Comparison of ENCODE assay signal across 14 cellular contexts in genomic region chr20:36881888-36882287, GRCh38. TPM values are rescaled to one million over a fixed set of nuclear protein-coding genes. Genes with fewer than 3 reads are reported as not detected.
DNase-seq lines count a peak whose midpoint lies in the region; ATAC-seq, FAIRE-seq and TF ChIP-seq lines count a peak whose summit lies in the region.
"Had no signal": no experiment of that assay in that cellular context is flagged by ENCODE, and none has a peak within 500 bp of the region (broad histone marks: within the 10 kb centered on the region; RNA-seq: fewer than 3 reads in every experiment).

No MANE protein-coding gene starts in this region.

- no peak overlapping the region for H3K27ac ChIP-seq in IMR-90 (ENCODE audit: insufficient read depth, low read length)
- H3K27ac ChIP-seq in GM12878 (ENCODE audit: control insufficient read depth, insufficient read depth), result no peak overlapping the region

- peaks cover 12% of the 10 kb centered on the region for H3K27me3 ChIP-seq in IMR-90 (ENCODE audit: control insufficient read depth, insufficient read depth, low read length)
- H3K27me3 ChIP-seq in GM12878 (replicated peaks in 1 of 2; ENCODE audit: control insufficient read depth in 2 of 2, insufficient read depth in 2 of 2, low read length in 1 of 2), result no peaks in the 10 kb centered on the region; a peak in 1 of 4 replicates

- no peak overlapping the region for H2BK20ac ChIP-seq in IMR-90 (ENCODE audit: low read depth, low read length)

- H2AFZ ChIP-seq in IMR-90 (replicated peaks; ENCODE audit: low read length, poor library complexity) (peak overlapping the region; percentile 23), GM12878 (ENCODE audit: control insufficient read depth, low read depth, low read length) (no peak overlapping the region)

- intact Hi-C loops in IMR-90 (cut with micrococcal nuclease), result loop anchor here (10.0 kb wide), 1 partner anchor 267 kb away; no protein-coding TSS in a partner anchor
- intact Hi-C loops in GM12878 (cut with micrococcal nuclease; ENCODE audit: unreplicated experiment), result no loop called here
- intact Hi-C loops in posterior vena cava (cut with DNase I), result no loop called here
- intact Hi-C loops in Right ventricle myocardium inferior (cut with DNase I), result no loop called here

- H3K9me3 Mint-ChIP-seq in activated CD8-positive, alpha-beta memory T cell treated with anti-CD3 and anti-CD28 coated beads, Interleukin-2, amount 10 ng/mL, durations not matched to agents 7 days and 5 days (ENCODE audit: low read depth), result no peaks in the 10 kb centered on the region

- in situ Hi-C loops in IMR-90 (cut with MboI; ENCODE audit: low sequenced_read_pairs) (no loop called here), GM12878 (cut with MboI) (no loop called here)

- WGBS in IMR-90 (ENCODE audit: extremely low coverage in 2 of 2, insufficient read length in 1 of 2), 2 experiments, result 23% methylated on average over 3 of the region's 4 CpGs; no CpG with 5 or more reads in 1 of the 2 experiments
- 2% methylated on average over 4 of the region's 4 CpGs for WGBS in GM12878 (ENCODE audit: insufficient coverage, insufficient replicate concordance, low lambda C conversion rate, missing lambda C conversion rate)

- no peak overlapping the region for H2AK5ac ChIP-seq in IMR-90 (ENCODE audit: low read depth, low read length)

- no peak for TF ChIP-seq EP300 in GM12878 (IDR thresholded peaks at IDR 0.05; ENCODE audit: borderline replicate concordance in 1 of 2, control insufficient read depth in 1 of 2, low read depth in 2 of 2, low read length in 2 of 2)

- H2AK9ac ChIP-seq in IMR-90 (replicated peaks; ENCODE audit: low read depth, low read length, poor library complexity), result peak overlapping the region; percentile 5

- H3K4me1 Mint-ChIP-seq in activated CD8-positive, alpha-beta memory T cell treated with anti-CD3 and anti-CD28 coated beads, Interleukin-2, amount 10 ng/mL, durations not matched to agents 7 days and 5 days, result peaks cover 9% of the 10 kb centered on the region

- H3K14ac ChIP-seq in IMR-90 (replicated peaks; ENCODE audit: low read depth, low read length), result no peak overlapping the region

- RAD21 ChIA-PET in GM12878 (lab: Charles Lee; ENCODE audit: unreplicated experiment), result interaction anchor here (1.2 to 3.9 kb wide), 12 partner anchors 10 to 309 kb away, joined by 3 to 73 read pairs (median 8); partner anchors contain the start of gene NDRG3

- H4K20me1 ChIP-seq in IMR-90 (ENCODE audit: insufficient read depth, low read length) (no peaks in the 10 kb centered on the region), GM12878 (ENCODE audit: control insufficient read depth, insufficient read depth) (no peaks in the 10 kb centered on the region)

- SMC1A ChIA-PET in GM12878 (lab: Charles Lee; ENCODE audit: uncharacterized antibody, unreplicated experiment), result interaction anchor here (0.7 to 3.8 kb wide), 13 partner anchors 10 to 276 kb away, joined by 3 to 52 read pairs (median 5); partner anchors contain the start of gene RAB5IF

- H3K79me2 ChIP-seq in GM12878 (ENCODE audit: control insufficient read depth, insufficient read depth, low read length), result no peaks in the 10 kb centered on the region

- no peak overlapping the region for H3K23ac ChIP-seq in IMR-90 (ENCODE audit: low read depth, low read length)

- H3K56ac ChIP-seq in IMR-90 (ENCODE audit: extremely low read depth, insufficient read depth, low read length), result no peak overlapping the region

- no peaks in the 10 kb centered on the region for H3K79me1 ChIP-seq in IMR-90 (ENCODE audit: low read depth in 1 of 2, low read length in 2 of 2)

- H3K4me3 ChIP-seq in IMR-90 (ENCODE audit: insufficient read depth, low read depth, low read length) (no peak overlapping the region), GM12878 (no peak overlapping the region)

- H3K4me1 ChIP-seq in IMR-90 (ENCODE audit: control insufficient read depth, insufficient read depth, low read length) (no peaks in the 10 kb centered on the region), GM12878 (ENCODE audit: control insufficient read depth, insufficient read depth, low read length) (peaks cover 7% of the 10 kb centered on the region)

- TF ChIP-seq RAD21 in IMR-90 (IDR thresholded peaks at IDR 0.05; ENCODE audit: low read length) (no peak), GM12878 (IDR thresholded peaks at IDR 0.05; ENCODE audit: insufficient read depth, low read depth, low read length) (no peak)

- TF ChIP-seq POLR2A in IMR-90 (IDR thresholded peaks at IDR 0.05; ENCODE audit: low read depth, low read length) (no peak), GM12878 (IDR thresholded peaks at IDR 0.05; ENCODE audit: low read depth, low read length) (no peak)

- H3K18ac ChIP-seq in IMR-90 (ENCODE audit: low read depth, low read length), result no peak overlapping the region

- H3K4ac ChIP-seq in IMR-90 (ENCODE audit: low read depth, low read length), result no peak overlapping the region

- H2BK5ac ChIP-seq in IMR-90 (ENCODE audit: low read depth, low read length, poor library complexity, severe bottlenecking), result no peak overlapping the region

- peak; percentile 67 for ATAC-seq in activated CD8-positive, alpha-beta memory T cell treated with anti-CD3 and anti-CD28 coated beads, Interleukin-2, amount 10 ng/mL, durations not matched to agents 7 days and 5 days
- ATAC-seq in IMR-90 (ENCODE audit: low read depth) (no peak), GM12878 (peak; percentile 93), HG02588 (IDR thresholded peaks at IDR 0.05; ENCODE audit: unreplicated experiment) (no peak), Right ventricle myocardium inferior (no peak)

- CTCF ChIA-PET in activated CD8-positive, alpha-beta memory T cell treated with anti-CD3 and anti-CD28 coated beads, Interleukin-2, amount 10 ng/mL, durations not matched to agents 7 days and 5 days (lab: Charles Lee), result interaction anchor here (1.1 to 1.9 kb wide), 5 partner anchors 18 to 128 kb away, joined by 4 to 7 read pairs (median 4); no protein-coding TSS in a partner anchor
- CTCF ChIA-PET in IMR-90 (lab: Yijun Ruan, JAX), result no interaction called here
- CTCF ChIA-PET in GM12878 (lab: Yijun Ruan, JAX), result interaction anchor here (0.6 to 5.1 kb wide), 15 partner anchors 8 to 679 kb away, joined by 3 to 69 read pairs (median 5); partner anchors contain the start of gene TLDC2

- H2BK120ac ChIP-seq in IMR-90 (ENCODE audit: low read depth, low read length), result no peak overlapping the region

- H3K36me3 ChIP-seq in IMR-90 (ENCODE audit: control insufficient read depth, insufficient read depth, low read length) (no peaks in the 10 kb centered on the region), GM12878 (ENCODE audit: control insufficient read depth in 2 of 2, insufficient read depth in 2 of 2, low read length in 1 of 2) (no peaks in the 10 kb centered on the region)

- TF ChIP-seq CTCF in IMR-90 (conservative IDR thresholded peaks at IDR 0.05; ENCODE audit: low read depth, low read length), result no peak
- TF ChIP-seq CTCF in GM12878 (IDR thresholded peaks at IDR 0.05 in 2 of 3, conservative IDR thresholded peaks at IDR 0.05 in 1 of 3; ENCODE audit: control insufficient read depth in 2 of 3, extremely low read depth in 1 of 3, insufficient read depth in 1 of 3, low read depth in 3 of 3, low read length in 3 of 3), result no peak

- dilution Hi-C loops in IMR-90 (cut with HindIII; ENCODE audit: low sequenced_read_pairs, unreplicated experiment), result no loop called here

- H4K5ac ChIP-seq in IMR-90 (ENCODE audit: low read depth, low read length), result no peak overlapping the region

- no peak overlapping the region for H2BK15ac ChIP-seq in IMR-90 (ENCODE audit: low read depth, low read length)

- H3K4me3 Mint-ChIP-seq in activated CD8-positive, alpha-beta memory T cell treated with anti-CD3 and anti-CD28 coated beads, Interleukin-2, amount 10 ng/mL, durations not matched to agents 7 days and 5 days, result no peak overlapping the region

- H3K4me2 ChIP-seq in IMR-90 (ENCODE audit: low read depth, low read length) (no peak overlapping the region), GM12878 (ENCODE audit: control insufficient read depth, insufficient read depth) (no peak overlapping the region)

- BruUV-seq in IMR-90 (replicated peaks; lab: Mats Ljungman, UMichigan), result no TSS peak
- no TSS peak for BruUV-seq in GM12878 (replicated peaks; lab: Mats Ljungman, UMichigan)

- no peaks in the 10 kb centered on the region for H3K9me3 ChIP-seq in IMR-90 (ENCODE audit: control insufficient read depth, insufficient read depth, low read length)
- H3K9me3 ChIP-seq in GM12878 (replicated peaks; ENCODE audit: control insufficient read depth, insufficient read depth, low read length), result no peaks in the 10 kb centered on the region

- DNase-seq in activated CD8-positive, alpha-beta memory T cell treated with anti-CD3 and anti-CD28 coated beads, Interleukin-2, amount 10 ng/mL, durations not matched to agents 7 days and 5 days, result no peak
- no peak for DNase-seq in activated CD8-positive, alpha-beta memory T cell treated with anti-CD3 and anti-CD28 coated beads, Interleukin-2, amount 50 U/mL, for 4 hours
- DNase-seq in IMR-90 (no peak), GM12878 (ENCODE audit: low read depth, low spot score) (no peak), posterior vena cava (ENCODE audit: low spot score) (peak; percentile 2), Right ventricle myocardium inferior (ENCODE audit: missing footprints) (no peak), GM19240 (ENCODE audit: insufficient read length, low spot score) (no peak)
- DNase-seq: NCI-H2029, SHP77 treated with DMSO at 0.1 percent for 48 hours, trophoblast cell had no signal

- H3K36me3 Mint-ChIP-seq in activated CD8-positive, alpha-beta memory T cell treated with anti-CD3 and anti-CD28 coated beads, Interleukin-2, amount 10 ng/mL, durations not matched to agents 7 days and 5 days, result peaks cover 2% of the 10 kb centered on the region

- H3K27ac Mint-ChIP-seq in activated CD8-positive, alpha-beta memory T cell treated with anti-CD3 and anti-CD28 coated beads, Interleukin-2, amount 10 ng/mL, durations not matched to agents 7 days and 5 days, result peak overlapping the region; percentile 56

- FAIRE-seq in GM12878 (lab: Jason Lieb, UNC), result no peak
- FAIRE-seq: endothelial cell of umbilical vein, GM19239 had no signal

- POLR2A ChIA-PET in IMR-90 (lab: Charles Lee; ENCODE audit: unreplicated experiment) (no interaction called here), GM12878 (lab: Charles Lee) (interaction anchor here (0.5 to 3.9 kb wide), 8 partner anchors 9 to 288 kb away, joined by 3 to 41 read pairs (median 10); no protein-coding TSS in a partner anchor)

- no peaks in the 10 kb centered on the region for H3K9me1 ChIP-seq in IMR-90 (ENCODE audit: insufficient read depth, low read length)

- H4K91ac ChIP-seq in IMR-90 (ENCODE audit: insufficient read depth, low read depth, low read length), result no peak overlapping the region

- H3K27me3 Mint-ChIP-seq in activated CD8-positive, alpha-beta memory T cell treated with anti-CD3 and anti-CD28 coated beads, Interleukin-2, amount 10 ng/mL, durations not matched to agents 7 days and 5 days, result no peaks in the 10 kb centered on the region

- H3K9ac ChIP-seq in IMR-90 (ENCODE audit: low read depth, low read length), result no peak overlapping the region
- H3K9ac ChIP-seq in GM12878 (ENCODE audit: control insufficient read depth, insufficient read depth, low read length), result no peak overlapping the region

- no peak overlapping the region for H4K8ac ChIP-seq in IMR-90 (ENCODE audit: low read depth in 2 of 2, low read length in 2 of 2)

RNA-seq across cellular contexts. Expression of gene TLDC2, which starts 6.0 kb away (rescaled TPM):
- total RNA-seq in activated CD8-positive, alpha-beta memory T cell treated with anti-CD3 and anti-CD28 coated beads, Interleukin-2, amount 10 ng/mL, durations not matched to agents 7 days and 5 days, result not detected
- under 0.01 and 0.18 TPM in 2 replicates for total RNA-seq in IMR-90 (2012; rRNA removed)
- 0.07 and 0.19 TPM in 2 replicates for polyA plus RNA-seq in IMR-90 (2012; rRNA removed)
- 0.05 and 0.08 TPM in 2 replicates for polyA plus RNA-seq in IMR-90 (2012; cell fraction: cytosol; rRNA removed)
- 0.07 and 0.10 TPM in 2 replicates for polyA plus RNA-seq in IMR-90 (2012; cell fraction: nucleus; rRNA removed; ENCODE audit: low replicate concordance)
- total RNA-seq in GM12878 (2013; cell fraction: nucleolus; rRNA removed), result 0.27 TPM in 1 of 2 replicates, not detected in the other
- total RNA-seq in GM12878 (2014; rRNA removed), result 0.28 and 0.49 TPM in 2 replicates
- 0.18 and 0.37 TPM in 2 replicates for total RNA-seq in GM12878 (2014; rRNA removed; fragmentation: Illumina TruSeq; extraction: Trizol)
- total RNA-seq in GM12878 (2021), result 0.24 and 0.41 TPM in 2 replicates
- 0.50 TPM for polyA plus RNA-seq in GM12878 (2011; ENCODE audit: low read depth)
- 0.05 and 0.09 TPM in 2 replicates for polyA plus RNA-seq in GM12878 (2011; rRNA removed)
- 0.03 TPM in 1 of 2 replicates, not detected in the other for polyA plus RNA-seq in GM12878 (2011; cell fraction: cytosol; rRNA removed)
- not detected in 2 replicates for polyA plus RNA-seq in GM12878 (2011; cell fraction: nucleus; rRNA removed)
- 0.09 and 0.35 TPM in 2 replicates for polyA plus RNA-seq in GM12878 (2012)
- polyA plus RNA-seq in GM12878 (2014; fragmentation: Illumina TruSeq; extraction: Trizol), result 0.13 and 0.35 TPM in 2 replicates
- polyA plus RNA-seq in GM12878 (2014; fragmentation: Nextera tagmentation; extraction: Ambion mirVana), result under 1 TPM; 0.08 to 0.24 TPM
- 0.33 and 0.42 TPM in 2 replicates for polyA plus RNA-seq in GM12878 (2014; rRNA removed)
- polyA plus RNA-seq in GM12878 (2016; fragmentation: Nextera tagmentation; extraction: Ambion mirVana), result under 1 TPM; 0.10 to 0.16 TPM
- not detected in 2 replicates for polyA minus RNA-seq in GM12878 (2011; rRNA and poly(A)+ RNA removed)
- not detected in 2 replicates for polyA minus RNA-seq in GM12878 (2011; cell fraction: cytosol; rRNA and poly(A)+ RNA removed)
- polyA minus RNA-seq in GM12878 (2011; cell fraction: nucleus; rRNA and poly(A)+ RNA removed), result not detected in 2 replicates
- total RNA-seq in posterior vena cava, result under 1 TPM in 1 of 2 donors, not detected in 1; 0.37 TPM
- not detected for total RNA-seq in Right ventricle myocardium inferior
- total RNA-seq: activated CD8-positive, alpha-beta memory T cell treated with anti-CD3 and anti-CD28 coated beads for 36 hours; endothelial cell of umbilical vein had no signal
- polyA plus RNA-seq: endothelial cell of umbilical vein had no signal

Comparison
In these comparisons a context has a peak if more than half of its experiments do, and no peak if none do; other contexts are left out.
1. ATAC-seq: peak in activated CD8-positive, alpha-beta memory T cell treated with anti-CD3 and anti-CD28 coated beads, Interleukin-2, amount 10 ng/mL, durations not matched to agents 7 days and 5 days (single experiment) and GM12878 (single experiment); none in IMR-90 (single experiment), HG02588 (single experiment) and Right ventricle myocardium inferior (single experiment).